In genomic region chr13:44308352-44308751, GRCh38 we compare ENCODE assay signal across 20 cellular contexts.
"Had no signal": no experiment of that assay in that cellular context is flagged by ENCODE, and none has a peak within 500 bp of the region (broad histone marks: within the 10 kb centered on the region; RNA-seq: fewer than 3 reads in every experiment).

No MANE protein-coding gene starts in this region.

- H3K27me3 ChIP-seq: brain microvascular endothelial cell, heart left ventricle, right atrium auricular region had no signal

- H3K27ac Mint-ChIP-seq: activated T-helper 1 cell treated with anti-CD3 and anti-CD28 coated beads, Interleukin-12 subunit alpha, Interleukin-12 subunit beta, Interleukin-2, Interleukin-4 antibody, amounts not matched to agents 30 ng/mL and 10 ng/mL and 1 ng/mL, durations not matched to agents 14 hours and 24 hours and 36 hours; dendritic cell treated with granulocyte-macrophage colony-stimulating factor and Interleukin-4, amounts not matched to agents 40 ng/mL and 50 ng/mL, for 4 days; stimulated activated naive B cell treated with anti-CD40 and anti-IgM and Interleukin-4, amounts not matched to agents 10 μg/mL and 1 μg/mL and 100 μg/mL, for 72 hours; T-helper 2 cell treated with Interferon-gamma antibody and Interleukin-4, amounts not matched to agents 5 μg/mL and 100 μg/mL, for 36 hours; type B pancreatic cell had no signal

- H3K4me3 ChIP-seq: heart left ventricle, lower lobe of right lung, right atrium auricular region, skin epidermis had no signal

- DNase-seq: activated CD4-positive, alpha-beta T cell treated with anti-CD3 and anti-CD28 coated beads, Interleukin-2, amount 50 U/mL, for 1 hour; activated CD8-positive, alpha-beta memory T cell treated with anti-CD3 and anti-CD28 coated beads for 24 hours; anterior cingulate cortex; brain microvascular endothelial cell; effector memory CD4-positive, alpha-beta T cell; foreskin melanocyte; heart left ventricle; left cardiac atrium; lower lobe of right lung; naive thymus-derived CD4-positive, alpha-beta T cell; stimulated activated CD4-positive, alpha-beta T cell treated with anti-CD3 and anti-CD28 coated beads, Interleukin-15, amount 100 ng/mL, for 24 hours; stimulated activated CD4-positive, alpha-beta T cell treated with anti-CD3 and anti-CD28 coated beads, Interleukin-4, amount 100 ng/mL, for 1 hour; stimulated activated naive B cell treated with anti-CD40 and anti-IgM and Interleukin-4, amounts not matched to agents 10 μg/mL and 1 μg/mL and 100 μg/mL, for 72 hours; substantia nigra had no signal

- H3K4me3 Mint-ChIP-seq: activated T-helper 1 cell treated with anti-CD3 and anti-CD28 coated beads, Interleukin-12 subunit alpha, Interleukin-12 subunit beta, Interleukin-2, Interleukin-4 antibody, amounts not matched to agents 30 ng/mL and 10 ng/mL and 1 ng/mL, durations not matched to agents 14 hours and 24 hours and 36 hours; dendritic cell treated with granulocyte-macrophage colony-stimulating factor and Interleukin-4, amounts not matched to agents 40 ng/mL and 50 ng/mL, for 4 days; stimulated activated naive B cell treated with anti-CD40 and anti-IgM and Interleukin-4, amounts not matched to agents 10 μg/mL and 1 μg/mL and 100 μg/mL, for 72 hours; T-helper 2 cell treated with Interferon-gamma antibody and Interleukin-4, amounts not matched to agents 5 μg/mL and 100 μg/mL, for 36 hours; type B pancreatic cell had no signal

- H3K36me3 ChIP-seq: brain microvascular endothelial cell, heart left ventricle, lower lobe of right lung, right atrium auricular region had no signal

- ATAC-seq: heart left ventricle; left cardiac atrium; lower lobe of right lung; naive thymus-derived CD4-positive, alpha-beta T cell; stimulated activated naive B cell treated with anti-CD40 and anti-IgM and Interleukin-4, amounts not matched to agents 10 μg/mL and 1 μg/mL and 100 μg/mL, for 72 hours had no signal

- H3K9me3 ChIP-seq: heart left ventricle, lower lobe of right lung, right atrium auricular region had no signal

- H3K9me3 Mint-ChIP-seq: activated T-helper 1 cell treated with anti-CD3 and anti-CD28 coated beads, Interleukin-12 subunit alpha, Interleukin-12 subunit beta, Interleukin-2, Interleukin-4 antibody, amounts not matched to agents 30 ng/mL and 10 ng/mL and 1 ng/mL, durations not matched to agents 14 hours and 24 hours and 36 hours; dendritic cell treated with granulocyte-macrophage colony-stimulating factor and Interleukin-4, amounts not matched to agents 40 ng/mL and 50 ng/mL, for 4 days; stimulated activated naive B cell treated with anti-CD40 and anti-IgM and Interleukin-4, amounts not matched to agents 10 μg/mL and 1 μg/mL and 100 μg/mL, for 72 hours; T-helper 2 cell treated with Interferon-gamma antibody and Interleukin-4, amounts not matched to agents 5 μg/mL and 100 μg/mL, for 36 hours; type B pancreatic cell had no signal

- H3K36me3 Mint-ChIP-seq: naive thymus-derived CD4-positive, alpha-beta T cell; stimulated activated naive B cell treated with anti-CD40 and anti-IgM and Interleukin-4, amounts not matched to agents 10 μg/mL and 1 μg/mL and 100 μg/mL, for 72 hours; type B pancreatic cell had no signal
